In genomic region chr5:44870430-44870829, GRCh38 we compare ENCODE assay signal across 7 cellular contexts.
"Had no signal": no experiment of that assay in that cellular context is flagged by ENCODE, and none has a peak within 500 bp of the region (broad histone marks: within the 10 kb centered on the region; RNA-seq: fewer than 3 reads in every experiment).

No MANE protein-coding gene starts in this region.

- H3K4me2 ChIP-seq: GM23338 had no signal

- H2AFZ ChIP-seq: GM23338 had no signal

- H3K27ac ChIP-seq: HL-60 had no signal

- H3K4me1 Mint-ChIP-seq: GM23338, H9 had no signal

- H3K4me3 Mint-ChIP-seq: GM23338, H9, IgD-negative memory B cell had no signal

- DNase-seq: H9, HCEC 1CT, KG1 had no signal

- FAIRE-seq: H1 had no signal

- ATAC-seq: GM23338 had no signal

- H3K27ac Mint-ChIP-seq: GM23338, H9, IgD-negative memory B cell had no signal

- H3K4me3 ChIP-seq: GM23338 had no signal

- H3K9me3 Mint-ChIP-seq: GM23338, H9, IgD-negative memory B cell had no signal
